ENCODE assay signal across 1 cellular context in the genomic region with DNA sequence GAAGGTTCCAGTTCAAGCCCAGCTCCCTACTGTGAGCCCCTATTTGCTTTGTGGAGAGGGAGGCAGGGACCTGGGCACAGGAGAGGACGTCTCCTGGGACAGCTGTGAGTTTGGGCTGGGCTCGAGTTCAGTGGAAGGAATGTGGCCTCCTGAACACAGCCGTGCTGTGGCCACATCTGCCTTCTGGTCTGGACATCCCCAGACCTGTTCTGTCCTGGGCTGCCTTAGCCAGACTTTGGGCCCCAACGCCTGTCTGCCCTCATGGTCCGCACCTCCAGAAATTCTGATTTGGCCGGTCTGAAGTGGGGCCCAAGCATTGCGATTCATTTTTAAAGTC.
TF ChIP-seq lines count a peak whose summit lies in the region.

No MANE protein-coding gene starts in this region.

TF ChIP-seq in WTC11, 78 proteins besides CTCF, POLR2A, EP300 and RAD21 (continued from another document):
- TF ChIP-seq PREB (CRISPR knock-in tag; IDR thresholded peaks at IDR 0.05; ENCODE audit: borderline replicate concordance) (no peak), NR3C1 (CRISPR knock-in tag; conservative IDR thresholded peaks at IDR 0.05; ENCODE audit: low read depth) (no peak), ETV6 (CRISPR knock-in tag; IDR thresholded peaks at IDR 0.05) (no peak), GRHL2 (CRISPR knock-in tag; IDR thresholded peaks at IDR 0.05; ENCODE audit: insufficient replicate concordance, severe bottlenecking) (no peak), NFATC4 (CRISPR knock-in tag; IDR thresholded peaks at IDR 0.05) (no peak), MXD4 (CRISPR knock-in tag; IDR thresholded peaks at IDR 0.05; ENCODE audit: borderline replicate concordance) (no peak), CBFB (CRISPR knock-in tag; IDR thresholded peaks at IDR 0.05; ENCODE audit: low read depth) (no peak), FOXK1 (CRISPR knock-in tag; IDR thresholded peaks at IDR 0.05) (no peak), ZBTB21 (CRISPR knock-in tag; IDR thresholded peaks at IDR 0.05; ENCODE audit: borderline replicate concordance) (no peak)
- TF ChIP-seq, protein P1, sequence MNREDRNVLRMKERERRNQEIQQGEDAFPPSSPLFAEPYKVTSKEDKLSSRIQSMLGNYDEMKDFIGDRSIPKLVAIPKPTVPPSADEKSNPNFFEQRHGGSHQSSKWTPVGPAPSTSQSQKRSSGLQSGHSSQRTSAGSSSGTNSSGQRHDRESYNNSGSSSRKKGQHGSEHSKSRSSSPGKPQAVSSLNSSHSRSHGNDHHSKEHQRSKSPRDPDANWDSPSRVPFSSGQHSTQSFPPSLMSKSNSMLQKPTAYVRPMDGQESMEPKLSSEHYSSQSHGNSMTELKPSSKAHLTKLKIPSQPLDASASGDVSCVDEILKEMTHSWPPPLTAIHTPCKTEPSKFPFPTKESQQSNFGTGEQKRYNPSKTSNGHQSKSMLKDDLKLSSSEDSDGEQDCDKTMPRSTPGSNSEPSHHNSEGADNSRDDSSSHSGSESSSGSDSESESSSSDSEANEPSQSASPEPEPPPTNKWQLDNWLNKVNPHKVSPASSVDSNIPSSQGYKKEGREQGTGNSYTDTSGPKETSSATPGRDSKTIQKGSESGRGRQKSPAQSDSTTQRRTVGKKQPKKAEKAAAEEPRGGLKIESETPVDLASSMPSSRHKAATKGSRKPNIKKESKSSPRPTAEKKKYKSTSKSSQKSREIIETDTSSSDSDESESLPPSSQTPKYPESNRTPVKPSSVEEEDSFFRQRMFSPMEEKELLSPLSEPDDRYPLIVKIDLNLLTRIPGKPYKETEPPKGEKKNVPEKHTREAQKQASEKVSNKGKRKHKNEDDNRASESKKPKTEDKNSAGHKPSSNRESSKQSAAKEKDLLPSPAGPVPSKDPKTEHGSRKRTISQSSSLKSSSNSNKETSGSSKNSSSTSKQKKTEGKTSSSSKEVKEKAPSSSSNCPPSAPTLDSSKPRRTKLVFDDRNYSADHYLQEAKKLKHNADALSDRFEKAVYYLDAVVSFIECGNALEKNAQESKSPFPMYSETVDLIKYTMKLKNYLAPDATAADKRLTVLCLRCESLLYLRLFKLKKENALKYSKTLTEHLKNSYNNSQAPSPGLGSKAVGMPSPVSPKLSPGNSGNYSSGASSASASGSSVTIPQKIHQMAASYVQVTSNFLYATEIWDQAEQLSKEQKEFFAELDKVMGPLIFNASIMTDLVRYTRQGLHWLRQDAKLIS (CRISPR knock-in tag; IDR thresholded peaks at IDR 0.05; ENCODE audit: borderline replicate concordance) = no peak
